ENCODE assay signal across 22 cellular contexts in the genomic region with DNA sequence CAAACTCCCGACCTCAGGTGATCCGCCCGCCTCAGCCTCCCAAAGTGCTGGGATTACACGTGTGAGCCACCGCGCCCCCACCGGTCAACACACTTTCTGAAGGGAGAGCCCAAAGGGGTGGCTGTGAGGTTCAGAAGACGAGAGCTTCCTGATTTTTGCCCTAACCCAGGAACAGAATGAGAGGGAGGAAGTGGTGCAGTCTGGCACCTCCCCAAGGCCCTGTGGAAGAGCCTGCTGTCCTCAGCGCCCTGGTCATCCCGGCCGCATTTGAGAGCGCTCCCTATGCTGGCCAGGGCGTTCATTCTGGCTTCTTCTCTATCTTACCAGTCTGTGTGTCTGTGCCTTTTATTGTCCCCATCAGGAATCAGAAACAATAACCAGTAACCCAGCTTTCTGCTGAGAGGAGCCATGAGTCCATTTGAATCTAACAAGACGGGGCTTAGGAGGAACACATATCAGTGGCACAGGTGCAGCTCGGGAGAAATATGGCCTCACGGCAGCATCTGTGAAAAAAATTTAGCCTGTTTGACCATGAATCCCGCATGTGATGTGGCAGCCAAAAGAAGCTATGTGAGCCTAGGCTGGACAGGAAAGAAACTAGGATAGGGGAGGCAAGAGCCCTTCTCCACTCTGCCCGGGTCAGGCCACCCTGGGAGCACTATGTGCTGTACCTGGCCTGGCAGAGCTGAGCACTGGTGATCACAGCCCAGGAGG. TPM values are rescaled to one million over a fixed set of nuclear protein-coding genes. Genes with fewer than 3 reads are reported as not detected.
DNase-seq lines count a peak whose midpoint lies in the region; ATAC-seq and TF ChIP-seq lines count a peak whose summit lies in the region.
"Had no signal": no experiment of that assay in that cellular context is flagged by ENCODE, and none has a peak within 500 bp of the region (broad histone marks: within the 10 kb centered on the region; RNA-seq: fewer than 3 reads in every experiment).

No MANE protein-coding gene starts in this region.

- CTCF ChIA-PET in activated naive CD4-positive, alpha-beta T cell treated with anti-CD3 and anti-CD28 coated beads, Interleukin-2, amount 10 ng/mL, durations not matched to agents 7 days and 5 days (lab: Charles Lee): no interaction called here
- CTCF ChIA-PET in activated naive CD4-positive, alpha-beta T cell treated with anti-CD3 and anti-CD28 coated beads for 36 hours (lab: Charles Lee): interaction anchor here (0.6 kb wide), 1 partner anchor 349 kb away, joined by 3 read pairs; no protein-coding TSS in a partner anchor
- CTCF ChIA-PET in WTC11 (lab: Charles Lee): interaction anchor here (0.5 to 3.8 kb wide), 3 partner anchors 16 to 283 kb away, joined by 3 to 25 read pairs (median 12); no protein-coding TSS in a partner anchor

- H3K27ac ChIP-seq in left ventricle myocardium inferior (replicated peaks): no peak overlapping the region
- H3K27ac ChIP-seq: neural progenitor cell, tibial artery had no signal

- peaks cover 4% of the 10 kb centered on the region for H3K4me1 Mint-ChIP-seq in activated naive CD4-positive, alpha-beta T cell treated with anti-CD3 and anti-CD28 coated beads, Interleukin-2, amount 10 ng/mL, durations not matched to agents 7 days and 5 days
- H3K4me1 Mint-ChIP-seq in activated naive CD4-positive, alpha-beta T cell treated with anti-CD3 and anti-CD28 coated beads for 36 hours (ENCODE audit: low read depth): peaks cover 2% of the 10 kb centered on the region
- H3K4me1 Mint-ChIP-seq in WTC11: peaks cover 57% of the 10 kb centered on the region
- peaks cover 2 to 8% of the 10 kb centered on the region in 2 donors for H3K4me1 Mint-ChIP-seq in stimulated activated naive B cell treated with anti-CD40 and anti-IgM and Interleukin-4, amounts not matched to agents 10 μg/mL and 1 μg/mL and 100 μg/mL, for 72 hours

- H3K4me3 Mint-ChIP-seq in activated naive CD4-positive, alpha-beta T cell treated with anti-CD3 and anti-CD28 coated beads, Interleukin-2, amount 10 ng/mL, durations not matched to agents 7 days and 5 days: no peak overlapping the region
- no peak overlapping the region for H3K4me3 Mint-ChIP-seq in activated naive CD4-positive, alpha-beta T cell treated with anti-CD3 and anti-CD28 coated beads for 36 hours
- no peak overlapping the region for H3K4me3 Mint-ChIP-seq in WTC11
- no peak overlapping the region for H3K4me3 Mint-ChIP-seq in stimulated activated naive B cell treated with anti-CD40 and anti-IgM and Interleukin-4, amounts not matched to agents 10 μg/mL and 1 μg/mL and 100 μg/mL, for 72 hours
- H3K4me3 Mint-ChIP-seq: CD4-positive, alpha-beta T cell; central memory CD8-positive, alpha-beta T cell; mesothelial cell of epicardium had no signal

- DNase-seq in activated naive CD4-positive, alpha-beta T cell treated with anti-CD3 and anti-CD28 coated beads, Interleukin-2, amount 10 ng/mL, durations not matched to agents 7 days and 5 days: no peak
- no peak for DNase-seq in activated naive CD4-positive, alpha-beta T cell treated with anti-CD3 and anti-CD28 coated beads for 36 hours
- no peak for DNase-seq in WTC11 (ENCODE audit: low spot score)
- peak; percentile 44 for DNase-seq in left ventricle myocardium inferior
- DNase-seq in stimulated activated naive B cell treated with anti-CD40 and anti-IgM and Interleukin-4, amounts not matched to agents 10 μg/mL and 1 μg/mL and 100 μg/mL, for 72 hours: no peak
- no peak for DNase-seq in inferior parietal cortex (ENCODE audit: extremely low spot score)
- no peak for DNase-seq in NCI-H1105 (lab: John Stamatoyannopoulos, UW)
- DNase-seq in omental fat pad (ENCODE audit: low spot score): no peak
- DNase-seq: activated CD4-positive, CD25-positive, alpha-beta regulatory T cell; amniotic stem cell; CD4-positive, alpha-beta T cell; DMS53; effector memory CD4-positive, alpha-beta T cell; islet precursor cell; NCI-H2081; NCI-H510A; stimulated activated naive CD4-positive, alpha-beta T cell treated with Interleukin-2 at 50 U/mL for 16 hours; T-helper 1 cell had no signal

- H3K27me3 Mint-ChIP-seq in activated naive CD4-positive, alpha-beta T cell treated with anti-CD3 and anti-CD28 coated beads, Interleukin-2, amount 10 ng/mL, durations not matched to agents 7 days and 5 days: no peaks in the 10 kb centered on the region
- no peaks in the 10 kb centered on the region for H3K27me3 Mint-ChIP-seq in activated naive CD4-positive, alpha-beta T cell treated with anti-CD3 and anti-CD28 coated beads for 36 hours (ENCODE audit: low read depth)
- no peaks in the 10 kb centered on the region; the same call in 1 of the 2 replicates for H3K27me3 Mint-ChIP-seq in WTC11 (ENCODE audit: low read depth)
- no peaks in the 10 kb centered on the region for H3K27me3 Mint-ChIP-seq in stimulated activated naive B cell treated with anti-CD40 and anti-IgM and Interleukin-4, amounts not matched to agents 10 μg/mL and 1 μg/mL and 100 μg/mL, for 72 hours
- H3K27me3 Mint-ChIP-seq: CD4-positive, alpha-beta T cell; central memory CD8-positive, alpha-beta T cell had no signal

- H3K27ac Mint-ChIP-seq in activated naive CD4-positive, alpha-beta T cell treated with anti-CD3 and anti-CD28 coated beads, Interleukin-2, amount 10 ng/mL, durations not matched to agents 7 days and 5 days: peak overlapping the region; percentile 53
- H3K27ac Mint-ChIP-seq in activated naive CD4-positive, alpha-beta T cell treated with anti-CD3 and anti-CD28 coated beads for 36 hours: no peak overlapping the region
- peak overlapping the region; percentile 59 for H3K27ac Mint-ChIP-seq in WTC11
- peak overlapping the region; percentile 20 for H3K27ac Mint-ChIP-seq in stimulated activated naive B cell treated with anti-CD40 and anti-IgM and Interleukin-4, amounts not matched to agents 10 μg/mL and 1 μg/mL and 100 μg/mL, for 72 hours
- H3K27ac Mint-ChIP-seq: CD4-positive, alpha-beta T cell; mesothelial cell of epicardium; neural progenitor cell had no signal

- H3K9me3 ChIP-seq in left ventricle myocardium inferior (replicated peaks): no peaks in the 10 kb centered on the region
- H3K9me3 ChIP-seq: tibial artery had no signal

- POLR2A ChIA-PET in WTC11 (lab: Charles Lee): no interaction called here

- peaks cover 61% of the 10 kb centered on the region for H3K36me3 Mint-ChIP-seq in activated naive CD4-positive, alpha-beta T cell treated with anti-CD3 and anti-CD28 coated beads, Interleukin-2, amount 10 ng/mL, durations not matched to agents 7 days and 5 days
- peaks cover 22% of the 10 kb centered on the region for H3K36me3 Mint-ChIP-seq in activated naive CD4-positive, alpha-beta T cell treated with anti-CD3 and anti-CD28 coated beads for 36 hours (ENCODE audit: low read depth)
- peaks cover 9% of the 10 kb centered on the region; the same call in 1 of the 2 replicates for H3K36me3 Mint-ChIP-seq in WTC11
- peaks cover 34 to 63% of the 10 kb centered on the region in 2 donors for H3K36me3 Mint-ChIP-seq in stimulated activated naive B cell treated with anti-CD40 and anti-IgM and Interleukin-4, amounts not matched to agents 10 μg/mL and 1 μg/mL and 100 μg/mL, for 72 hours
- H3K36me3 Mint-ChIP-seq: mesothelial cell of epicardium, neural progenitor cell had no signal

- H3K9me3 Mint-ChIP-seq in activated naive CD4-positive, alpha-beta T cell treated with anti-CD3 and anti-CD28 coated beads, Interleukin-2, amount 10 ng/mL, durations not matched to agents 7 days and 5 days: no peaks in the 10 kb centered on the region
- H3K9me3 Mint-ChIP-seq in activated naive CD4-positive, alpha-beta T cell treated with anti-CD3 and anti-CD28 coated beads for 36 hours: no peaks in the 10 kb centered on the region
- no peaks in the 10 kb centered on the region for H3K9me3 Mint-ChIP-seq in WTC11
- H3K9me3 Mint-ChIP-seq in stimulated activated naive B cell treated with anti-CD40 and anti-IgM and Interleukin-4, amounts not matched to agents 10 μg/mL and 1 μg/mL and 100 μg/mL, for 72 hours: no peaks in the 10 kb centered on the region
- H3K9me3 Mint-ChIP-seq: CD4-positive, alpha-beta T cell; central memory CD8-positive, alpha-beta T cell; mesothelial cell of epicardium; neural progenitor cell had no signal

- intact Hi-C loops in activated naive CD4-positive, alpha-beta T cell treated with anti-CD3 and anti-CD28 coated beads for 36 hours (cut with micrococcal nuclease): no loop called here
- intact Hi-C loops in left ventricle myocardium inferior (cut with micrococcal nuclease): no loop called here

- H3K4me1 ChIP-seq in left ventricle myocardium inferior: peaks cover 8% of the 10 kb centered on the region

- no peak for ATAC-seq in WTC11
- ATAC-seq in stimulated activated naive B cell treated with anti-CD40 and anti-IgM and Interleukin-4, amounts not matched to agents 10 μg/mL and 1 μg/mL and 100 μg/mL, for 72 hours (replicated peaks): no peak
- no peak for ATAC-seq in omental fat pad (ENCODE audit: low FRiP score)

- H3K36me3 ChIP-seq in left ventricle myocardium inferior: no peaks in the 10 kb centered on the region
- H3K36me3 ChIP-seq: neural progenitor cell had no signal

- no peak overlapping the region for H3K4me3 ChIP-seq in left ventricle myocardium inferior
- H3K4me3 ChIP-seq: tibial artery had no signal

- TF ChIP-seq CTCF in WTC11 (IDR thresholded peaks at IDR 0.05) (no peak), left ventricle myocardium inferior (IDR thresholded peaks at IDR 0.05; ENCODE audit: borderline replicate concordance) (no peak), omental fat pad (IDR thresholded peaks at IDR 0.05) (no peak)

- H3K27me3 ChIP-seq in left ventricle myocardium inferior (ENCODE audit: low read depth): no peaks in the 10 kb centered on the region
- H3K27me3 ChIP-seq: tibial artery had no signal

TF ChIP-seq in WTC11, 78 proteins besides CTCF, POLR2A, EP300 and RAD21 (continues in another document):
- TF ChIP-seq GRHL2 (CRISPR knock-in tag; IDR thresholded peaks at IDR 0.05; ENCODE audit: insufficient replicate concordance, severe bottlenecking) (no peak), EMX1 (CRISPR knock-in tag; IDR thresholded peaks at IDR 0.05) (no peak), CBFB (CRISPR knock-in tag; IDR thresholded peaks at IDR 0.05; ENCODE audit: low read depth) (no peak)

RNA-seq across cellular contexts. Expression of a gene that starts 12.9 kb away (rescaled TPM):
- 10 to 100 TPM; 70.7 to 71.2 TPM for total RNA-seq in activated naive CD4-positive, alpha-beta T cell treated with anti-CD3 and anti-CD28 coated beads for 36 hours
- total RNA-seq in WTC11 (2021) (26.8 to 32.5 TPM (median 29.9 TPM) in 3 replicates), left ventricle myocardium inferior (90.0 TPM), omental fat pad (10 to 100 TPM; 11.9 to 24.9 (median 16.1) TPM)
